Comparison of ENCODE assay signal across 8 cellular contexts in the genomic region with DNA sequence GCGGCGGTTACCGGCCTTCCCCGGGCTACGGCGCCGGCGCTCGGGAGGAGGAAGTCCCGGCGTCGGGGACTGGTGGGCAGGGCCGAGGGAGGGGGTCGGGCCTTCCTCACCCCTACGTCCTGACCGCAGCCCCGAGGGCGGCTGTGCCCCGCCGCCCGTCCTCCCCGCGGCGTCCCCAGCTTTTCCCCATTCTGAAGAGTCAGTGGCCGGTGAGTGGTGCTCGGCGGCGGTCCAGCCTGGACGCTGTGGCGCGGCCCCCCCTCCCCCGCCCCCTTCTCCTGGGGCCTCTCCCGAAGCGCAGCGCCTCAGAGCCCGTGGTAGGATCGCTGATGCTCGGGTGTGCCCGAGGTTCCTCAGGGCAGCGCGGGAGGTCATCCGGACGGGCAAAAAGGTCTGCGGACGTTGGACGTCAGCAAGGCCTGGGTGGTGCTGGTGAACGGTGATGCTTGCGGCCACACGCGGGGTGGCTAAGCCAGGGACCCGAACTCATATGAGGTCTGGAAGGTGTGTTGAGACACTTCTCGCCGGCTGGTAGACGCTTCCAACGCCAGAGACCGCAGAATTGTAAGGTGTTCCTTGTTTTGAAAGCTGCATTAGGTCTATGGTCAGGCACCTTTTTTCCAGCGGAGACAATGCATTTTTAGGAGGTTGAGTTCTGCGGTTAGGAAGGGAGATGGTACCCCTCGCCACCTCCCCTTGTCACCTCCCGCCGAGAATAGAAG. TPM values are rescaled to one million over a fixed set of nuclear protein-coding genes. Genes with fewer than 3 reads are reported as not detected.
DNase-seq lines count a peak whose midpoint lies in the region; ATAC-seq, FAIRE-seq and TF ChIP-seq lines count a peak whose summit lies in the region.

No MANE protein-coding gene starts in this region.

- H3K27me3 Mint-ChIP-seq in activated T-cell treated with anti-CD3 and anti-CD28 coated beads, Interleukin-2, amount 50 U/mL, for 24 hours: no peaks in the 10 kb centered on the region
- H3K27me3 Mint-ChIP-seq in naive thymus-derived CD8-positive, alpha-beta T cell: no peaks in the 10 kb centered on the region

- TF ChIP-seq CTCF in A549 (IDR thresholded peaks at IDR 0.05): no peak
- TF ChIP-seq CTCF in fibroblast of lung (conservative IDR thresholded peaks at IDR 0.05 in 1 of 2, IDR thresholded peaks at IDR 0.05 in 1 of 2; ENCODE audit: low read depth in 1 of 2, low read length in 2 of 2): no peak

- POLR2A ChIA-PET in A549 (lab: Yijun Ruan, JAX): interaction anchor here (0.6 to 1.5 kb wide), 3 partner anchors 11 to 960 kb away, joined by 3 to 4 read pairs (median 4); no protein-coding TSS in a partner anchor
- POLR2A ChIA-PET in naive thymus-derived CD8-positive, alpha-beta T cell (lab: Charles Lee): interaction anchor here (1.0 to 1.2 kb wide), 4 partner anchors 14 to 177 kb away, joined by 3 to 6 read pairs (median 5); no protein-coding TSS in a partner anchor

- no peak for TF ChIP-seq POLR2A in A549 (IDR thresholded peaks at IDR 0.05; ENCODE audit: low read length)

- H3K27me3 ChIP-seq in fibroblast of lung (ENCODE audit: control insufficient read depth, insufficient read depth, low read length) (no peaks in the 10 kb centered on the region), stomach smooth muscle (ENCODE audit: control insufficient read depth in 1 of 2, insufficient read depth in 2 of 2, low read length in 2 of 2) (no peaks in the 10 kb centered on the region)

- H3K27ac Mint-ChIP-seq in activated T-cell treated with anti-CD3 and anti-CD28 coated beads, Interleukin-2, amount 50 U/mL, for 24 hours: peak overlapping the region; percentile 91
- peak overlapping the region; percentile 57 to 95 (median 92) for H3K27ac Mint-ChIP-seq in naive thymus-derived CD8-positive, alpha-beta T cell

- ATAC-seq in A549 (peak; percentile 71 to 77), GM18499 (IDR thresholded peaks at IDR 0.05; ENCODE audit: insufficient read depth, unreplicated experiment) (peak; percentile 34), HG02938 (IDR thresholded peaks at IDR 0.05; ENCODE audit: unreplicated experiment) (peak; percentile 36)
- ATAC-seq in naive thymus-derived CD8-positive, alpha-beta T cell: peak; percentile 54 to 56

- H3K4me3 ChIP-seq in A549 (peak overlapping the region; percentile 93), fibroblast of lung (replicated peaks in 1 of 4; ENCODE audit: control extremely low read depth in 1 of 4, insufficient read depth in 1 of 4, low read depth in 3 of 4, low read length in 4 of 4) (peak overlapping the region; percentile 72 to 85 (median 76)), stomach smooth muscle (ENCODE audit: low read length in 2 of 2) (peak overlapping the region; percentile 88 to 91)

- no peak for TF ChIP-seq EP300 in A549 (IDR thresholded peaks at IDR 0.05)

- H3K4me2 ChIP-seq in A549: peak overlapping the region; percentile 93
- H3K4me2 ChIP-seq in fibroblast of lung (ENCODE audit: extremely low read depth, insufficient read depth, low read length): peak overlapping the region; percentile 77

- peaks cover 28% of the 10 kb centered on the region for H3K36me3 Mint-ChIP-seq in activated T-cell treated with anti-CD3 and anti-CD28 coated beads, Interleukin-2, amount 50 U/mL, for 24 hours (ENCODE audit: low read depth)
- peaks cover 0 to 2% (median 0%) of the 10 kb centered on the region in 3 donors for H3K36me3 Mint-ChIP-seq in naive thymus-derived CD8-positive, alpha-beta T cell

- H3K9me3 ChIP-seq in A549 (no peaks in the 10 kb centered on the region), fibroblast of lung (ENCODE audit: control insufficient read depth, insufficient read depth, low read depth, low read length) (no peaks in the 10 kb centered on the region), stomach smooth muscle (ENCODE audit: control insufficient read depth in 2 of 2, low read length in 2 of 2) (no peaks in the 10 kb centered on the region)

- no peaks in the 10 kb centered on the region for H3K9me3 Mint-ChIP-seq in activated T-cell treated with anti-CD3 and anti-CD28 coated beads, Interleukin-2, amount 50 U/mL, for 24 hours
- no peaks in the 10 kb centered on the region for H3K9me3 Mint-ChIP-seq in naive thymus-derived CD8-positive, alpha-beta T cell

- TF ChIP-seq RAD21 in A549 (conservative IDR thresholded peaks at IDR 0.05 in 1 of 2, IDR thresholded peaks at IDR 0.05 in 1 of 2): no peak

- no peaks in the 10 kb centered on the region for H3K36me3 ChIP-seq in fibroblast of lung (ENCODE audit: control insufficient read depth, insufficient read depth, low read length)
- H3K36me3 ChIP-seq in stomach smooth muscle (ENCODE audit: control insufficient read depth in 2 of 2, insufficient read depth in 2 of 2, low read length in 2 of 2): no peaks in the 10 kb centered on the region

- no peak for FAIRE-seq in A549 (lab: Jason Lieb, UNC)

- H3K4me1 ChIP-seq in A549 (peaks cover 10% of the 10 kb centered on the region; the same call in 2 of the 3 replicates), fibroblast of lung (ENCODE audit: control insufficient read depth, extremely low read depth, insufficient read depth, low read length) (peaks cover 5% of the 10 kb centered on the region), stomach smooth muscle (ENCODE audit: control insufficient read depth, insufficient read depth, low read length) (peaks cover 29% of the 10 kb centered on the region)

- H3K27ac ChIP-seq in A549 (peak overlapping the region; percentile 74 to 89), fibroblast of lung (ENCODE audit: insufficient read depth, low read length) (peak overlapping the region; percentile 81), stomach smooth muscle (ENCODE audit: low read length) (peak overlapping the region; percentile 82)

- H3K4me1 Mint-ChIP-seq in activated T-cell treated with anti-CD3 and anti-CD28 coated beads, Interleukin-2, amount 50 U/mL, for 24 hours (ENCODE audit: low read depth): peaks cover 39% of the 10 kb centered on the region
- H3K4me1 Mint-ChIP-seq in naive thymus-derived CD8-positive, alpha-beta T cell: peaks cover 18 to 45% (median 42%) of the 10 kb centered on the region in 4 donors

- H4K20me1 ChIP-seq in fibroblast of lung (ENCODE audit: control insufficient read depth, extremely low read depth, insufficient read depth, low read length): no peaks in the 10 kb centered on the region

- H2AFZ ChIP-seq in fibroblast of lung (ENCODE audit: low read length): peak overlapping the region; percentile 45

- CTCF ChIA-PET in A549 (lab: Yijun Ruan, JAX): interaction anchor here (1.6 kb wide), 1 partner anchor 32 kb away, joined by 3 read pairs; no protein-coding TSS in a partner anchor

- peak overlapping the region; percentile 94 for H3K4me3 Mint-ChIP-seq in activated T-cell treated with anti-CD3 and anti-CD28 coated beads, Interleukin-2, amount 50 U/mL, for 24 hours
- H3K4me3 Mint-ChIP-seq in naive thymus-derived CD8-positive, alpha-beta T cell: peak overlapping the region; percentile 76 to 95 (median 89)

- peaks cover 22% of the 10 kb centered on the region for H3K79me2 ChIP-seq in fibroblast of lung (ENCODE audit: control insufficient read depth, insufficient read depth, low read length)

- DNase-seq in A549 (ENCODE audit: low read depth in 1 of 2, low spot score in 1 of 2) (peak; percentile 46 to 53), NCI-H2227 treated with DMSO at 0.1 percent for 48 hours (lab: John Stamatoyannopoulos, UW) (peak; percentile 18), fibroblast of lung (ENCODE audit: low read depth in 2 of 2) (peak; percentile 46 to 49)
- DNase-seq in activated T-cell treated with anti-CD3 and anti-CD28 coated beads, Interleukin-2, amount 50 U/mL, for 24 hours: peak; percentile 81
- DNase-seq in naive thymus-derived CD8-positive, alpha-beta T cell: peak in 8 of 10 donors; percentile 24 to 74 (median 47)

- H3K9ac ChIP-seq in fibroblast of lung (ENCODE audit: insufficient read depth, low read length) (peak overlapping the region; percentile 90), stomach smooth muscle (ENCODE audit: low read length in 2 of 2) (peak overlapping the region; percentile 84 to 85)

- WGBS in A549 (ENCODE audit: missing lambda C conversion rate): 41% methylated on average over 10 of the region's 61 CpGs

TF ChIP-seq in A549, 52 proteins besides CTCF, POLR2A, EP300 and RAD21:
- no peak for TF ChIP-seq ZC3H11A (IDR thresholded peaks at IDR 0.05)
- TF ChIP-seq JUN (IDR thresholded peaks at IDR 0.05): peak in 1 of 2 experiments; percentile 8; a peak in 1 of 5 replicates

RNA-seq across cellular contexts. Expression of a gene that starts 0.7 kb away (rescaled TPM):
- polyA plus RNA-seq in A549 (2011; rRNA removed): 3.9 and 4.9 TPM in 2 replicates
- 2.9 and 3.7 TPM in 2 replicates for polyA plus RNA-seq in A549 (2012; cell fraction: cytosol; rRNA removed)
- polyA plus RNA-seq in A549 (2012; cell fraction: nucleus; rRNA removed): 1.6 and 2.0 TPM in 2 replicates
- 3.1 to 3.2 TPM (median 3.2 TPM) in 3 replicates for polyA plus RNA-seq in A549 (2017; fragmentation: RNase III; extraction: RNeasy Plus Mini Kit Qiagen cat#74134 plus additional on column Dnase treatment)
- polyA minus RNA-seq in A549 (2011; rRNA and poly(A)+ RNA removed): 2.3 and 2.4 TPM in 2 replicates
- 4.8 and 4.9 TPM in 2 replicates for total RNA-seq in fibroblast of lung
- polyA plus RNA-seq in fibroblast of lung: 3.5 and 4.6 TPM in 2 replicates
- 2.8 and 4.4 TPM in 2 replicates for polyA plus RNA-seq in fibroblast of lung (2012)
- polyA minus RNA-seq in fibroblast of lung (ENCODE audit: low replicate concordance): 1.9 and 2.0 TPM in 2 replicates
- 1 to 10 TPM; 3.2 to 4.3 TPM for total RNA-seq in naive thymus-derived CD8-positive, alpha-beta T cell
- polyA plus RNA-seq in naive thymus-derived CD8-positive, alpha-beta T cell: 10 to 100 TPM in 1 of 3 donors, 1 to 10 TPM in 2; 8.2 to 10.5 (median 9.2) TPM

RNA-seq across cellular contexts. Expression of a gene that starts 48.7 kb away (rescaled TPM):
- 1.9 and 2.1 TPM in 2 replicates for polyA plus RNA-seq in A549 (2011; rRNA removed)
- 7.4 and 10.8 TPM in 2 replicates for polyA plus RNA-seq in A549 (2012; cell fraction: cytosol; rRNA removed)
- polyA plus RNA-seq in A549 (2012; cell fraction: nucleus; rRNA removed): 20.2 and 32.7 TPM in 2 replicates
- 8.0 to 8.7 TPM (median 8.6 TPM) in 3 replicates for polyA plus RNA-seq in A549 (2017; fragmentation: RNase III; extraction: RNeasy Plus Mini Kit Qiagen cat#74134 plus additional on column Dnase treatment)
- 2.8 and 3.5 TPM in 2 replicates for polyA minus RNA-seq in A549 (2011; rRNA and poly(A)+ RNA removed)
- total RNA-seq in fibroblast of lung: 2.8 TPM in 2 replicates
- 1.7 and 3.2 TPM in 2 replicates for polyA plus RNA-seq in fibroblast of lung
- polyA plus RNA-seq in fibroblast of lung (2012): 4.1 and 9.0 TPM in 2 replicates
- polyA minus RNA-seq in fibroblast of lung (ENCODE audit: low replicate concordance): 11.8 and 14.4 TPM in 2 replicates
- 1 to 10 TPM; 8.8 to 9.2 TPM for total RNA-seq in naive thymus-derived CD8-positive, alpha-beta T cell
- polyA plus RNA-seq in naive thymus-derived CD8-positive, alpha-beta T cell: 1 to 10 TPM in 2 of 3 donors, under 1 TPM in 1; 0.73 to 2.2 (median 1.1) TPM

Comparison
In these comparisons a context has a peak if more than half of its experiments do, and no peak if none do; other contexts are left out.
1. Peak in every context shown above with its lines: DNase-seq, ATAC-seq, H3K4me3 ChIP-seq and H3K27ac ChIP-seq.
2. DNase-seq: peak in every context shown above with its lines; median percentile 81 in activated T-cell treated with anti-CD3 and anti-CD28 coated beads, Interleukin-2, amount 50 U/mL, for 24 hours; 50 in A549; 48 in fibroblast of lung; 47 in naive thymus-derived CD8-positive, alpha-beta T cell; 18 in NCI-H2227 treated with DMSO at 0.1 percent for 48 hours.